ENCODE assay signal across 25 cellular contexts in genomic region chr2:148651972-148652371, GRCh38. TPM values are rescaled to one million over a fixed set of nuclear protein-coding genes. Genes with fewer than 3 reads are reported as not detected.
DNase-seq lines count a peak whose midpoint lies in the region; ATAC-seq and TF ChIP-seq lines count a peak whose summit lies in the region.
"Had no signal": no experiment of that assay in that cellular context is flagged by ENCODE, and none has a peak within 500 bp of the region (broad histone marks: within the 10 kb centered on the region; RNA-seq: fewer than 3 reads in every experiment).

No MANE protein-coding gene starts in this region.

- no peaks in the 10 kb centered on the region for H3K9me3 ChIP-seq in CD4-positive, alpha-beta T cell (ENCODE audit: control insufficient read depth, low read length)
- H3K9me3 ChIP-seq in DOHH2 (ENCODE audit: control insufficient read depth, insufficient read depth, low read length), result no peaks in the 10 kb centered on the region
- H3K9me3 ChIP-seq: vagina had no signal

- peaks cover 2% of the 10 kb centered on the region for H3K36me3 ChIP-seq in DOHH2 (ENCODE audit: control insufficient read depth, low read length)
- H3K36me3 ChIP-seq: vagina had no signal

- H3K36me3 Mint-ChIP-seq in CD4-positive, alpha-beta T cell (ENCODE audit: low read depth), result peaks cover 5% of the 10 kb centered on the region
- H3K36me3 Mint-ChIP-seq in WTC11 (no peaks in the 10 kb centered on the region), naive B cell (no peaks in the 10 kb centered on the region), HFFc6 (ENCODE audit: low read depth) (no peaks in the 10 kb centered on the region)
- H3K36me3 Mint-ChIP-seq: activated naive CD4-positive, alpha-beta T cell treated with anti-CD3 and anti-CD28 coated beads, Interleukin-2, amount 50 U/mL, for 72 hours had no signal

- H3K27me3 Mint-ChIP-seq in CD4-positive, alpha-beta T cell, result no peaks in the 10 kb centered on the region
- H3K27me3 Mint-ChIP-seq in WTC11 (ENCODE audit: low read depth) (no peaks in the 10 kb centered on the region), naive B cell (no peaks in the 10 kb centered on the region), HFFc6 (ENCODE audit: insufficient read depth) (no peaks in the 10 kb centered on the region)

- no peaks in the 10 kb centered on the region for H3K9me3 Mint-ChIP-seq in CD4-positive, alpha-beta T cell
- H3K9me3 Mint-ChIP-seq in WTC11, result no peaks in the 10 kb centered on the region
- no peaks in the 10 kb centered on the region for H3K9me3 Mint-ChIP-seq in naive B cell
- no peaks in the 10 kb centered on the region for H3K9me3 Mint-ChIP-seq in HFFc6
- H3K9me3 Mint-ChIP-seq: activated naive CD4-positive, alpha-beta T cell treated with anti-CD3 and anti-CD28 coated beads, Interleukin-2, amount 50 U/mL, for 72 hours; nephron progenitor cell had no signal

- no peak for TF ChIP-seq CTCF in CD4-positive, alpha-beta T cell (IDR thresholded peaks at IDR 0.05)
- TF ChIP-seq CTCF in DOHH2 (IDR thresholded peaks at IDR 0.05; ENCODE audit: low read depth, low read length, poor library complexity, severe bottlenecking) (no peak), WTC11 (IDR thresholded peaks at IDR 0.05) (no peak), HFFc6 (IDR thresholded peaks at IDR 0.05) (no peak)

- H3K4me3 ChIP-seq in DOHH2 (ENCODE audit: low read length), result no peak overlapping the region
- H3K4me3 ChIP-seq: vagina had no signal

- POLR2A ChIA-PET in CD4-positive, alpha-beta T cell (lab: Charles Lee), result no interaction called here
- POLR2A ChIA-PET in WTC11 (lab: Charles Lee), result no interaction called here

- no peak overlapping the region for H3K27ac ChIP-seq in CD4-positive, alpha-beta T cell (ENCODE audit: low read depth, low read length)
- no peak overlapping the region for H3K27ac ChIP-seq in DOHH2 (ENCODE audit: low read depth, low read length)
- H3K27ac ChIP-seq: foreskin keratinocyte, KMS-11, vagina had no signal

- no peaks in the 10 kb centered on the region for H3K9me2 ChIP-seq in DOHH2 (replicated peaks; ENCODE audit: control insufficient read depth, low read length)

- CTCF ChIA-PET in CD4-positive, alpha-beta T cell (lab: Charles Lee), result no interaction called here
- CTCF ChIA-PET in WTC11 (lab: Charles Lee), result interaction anchor here (0.6 kb wide), 1 partner anchor 326 kb away, joined by 4 read pairs; no protein-coding TSS in a partner anchor

- H3F3A ChIP-seq in DOHH2 (ENCODE audit: control insufficient read depth, insufficient read depth), result no peaks in the 10 kb centered on the region

- no peak for DNase-seq in CD4-positive, alpha-beta T cell
- DNase-seq in WTC11 (ENCODE audit: low spot score) (no peak), naive B cell (no peak), hippocampal formation (lab: John Stamatoyannopoulos, UW) (no peak), HFFc6 (no peak), NCI-H748 (lab: John Stamatoyannopoulos, UW; ENCODE audit: unreplicated experiment) (no peak)
- DNase-seq: activated CD4-positive, alpha-beta T cell treated with anti-CD3 and anti-CD28 coated beads, Interleukin-2, amount 50 U/mL, for 4 hours; DMS53; effector CD4-positive, alpha-beta T cell; erythroblast; foreskin keratinocyte; HCEC 1CT; mesendoderm; NCI-H1092 treated with DMSO at 0.1 percent for 48 hours; NCI-H2029; NCI-H226; nephron progenitor cell; posterior cingulate gyrus; SIG-M5; T-helper 1 cell had no signal

- H3K27me3 ChIP-seq in CD4-positive, alpha-beta T cell (ENCODE audit: control insufficient read depth, insufficient read depth, low read length), result no peaks in the 10 kb centered on the region
- H3K27me3 ChIP-seq in DOHH2 (ENCODE audit: control insufficient read depth, low read length), result no peaks in the 10 kb centered on the region
- H3K27me3 ChIP-seq: foreskin keratinocyte, vagina had no signal

- H3K27ac Mint-ChIP-seq in CD4-positive, alpha-beta T cell, result peak overlapping the region; percentile 25
- H3K27ac Mint-ChIP-seq in WTC11 (no peak overlapping the region), naive B cell (peak overlapping the region in 4 of 6 donors; percentile 20 to 57 (median 38)), HFFc6 (no peak overlapping the region)

- no peak for ATAC-seq in CD4-positive, alpha-beta T cell (ENCODE audit: poor library complexity)
- 0 out of 2 replicates have a peak, but pooled peaks have one; percentile 39 for ATAC-seq in WTC11
- peak; percentile 44 to 63 for ATAC-seq in naive B cell (ENCODE audit: low read depth in 2 of 2)
- ATAC-seq: activated naive CD4-positive, alpha-beta T cell treated with anti-CD3 and anti-CD28 coated beads, Interleukin-2, amount 50 U/mL, for 72 hours; foreskin keratinocyte; sciatic nerve had no signal

- H3K4me1 Mint-ChIP-seq in CD4-positive, alpha-beta T cell (ENCODE audit: low read depth), result peaks cover 90% of the 10 kb centered on the region
- H3K4me1 Mint-ChIP-seq in WTC11 (peaks cover 61% of the 10 kb centered on the region), naive B cell (peaks cover 63 to 84% (median 78%) of the 10 kb centered on the region in 3 donors), HFFc6 (ENCODE audit: low read depth) (peaks cover 64% of the 10 kb centered on the region)

- intact Hi-C loops in CD4-positive, alpha-beta T cell (cut with DNase I, micrococcal nuclease), result loop anchor here in 1 of 2 experiments (2.0 kb wide), 1 partner anchor 13 kb away; no protein-coding TSS in a partner anchor

- peaks cover 38% of the 10 kb centered on the region for H4K20me1 ChIP-seq in DOHH2 (ENCODE audit: control insufficient read depth, insufficient read depth, low read depth, low read length)

- H3K4me3 Mint-ChIP-seq in CD4-positive, alpha-beta T cell, result peak overlapping the region; percentile 64
- H3K4me3 Mint-ChIP-seq in WTC11 (no peak overlapping the region), naive B cell (peak overlapping the region in 4 of 8 donors; percentile 8 to 65 (median 50)), HFFc6 (no peak overlapping the region)
- H3K4me3 Mint-ChIP-seq: nephron progenitor cell had no signal

- H3K4me2 ChIP-seq in DOHH2 (ENCODE audit: low read length), result peak overlapping the region; percentile 47; the same call in 1 of the 2 replicates

- peaks cover 43% of the 10 kb centered on the region for H3K4me1 ChIP-seq in DOHH2 (ENCODE audit: control insufficient read depth, low read length)

- H3K79me2 ChIP-seq in DOHH2 (ENCODE audit: control insufficient read depth, low read length), result peaks cover 100% of the 10 kb centered on the region

TF ChIP-seq in WTC11, 78 proteins besides CTCF, POLR2A, EP300 and RAD21:
- TF ChIP-seq ERG (CRISPR knock-in tag; IDR thresholded peaks at IDR 0.05) (no peak), USF2 (CRISPR knock-in tag; IDR thresholded peaks at IDR 0.05) (no peak), RORB (CRISPR knock-in tag; IDR thresholded peaks at IDR 0.05) (no peak), ZNF317 (CRISPR knock-in tag; IDR thresholded peaks at IDR 0.05; ENCODE audit: borderline replicate concordance, low read depth) (no peak), NFATC4 (CRISPR knock-in tag; IDR thresholded peaks at IDR 0.05) (no peak), ELF4 (CRISPR knock-in tag; IDR thresholded peaks at IDR 0.05; ENCODE audit: low read depth) (no peak), NR3C1 (CRISPR knock-in tag; conservative IDR thresholded peaks at IDR 0.05; ENCODE audit: low read depth) (no peak), ESRRA (CRISPR knock-in tag; IDR thresholded peaks at IDR 0.05; ENCODE audit: borderline replicate concordance) (no peak), GABPB1 (CRISPR knock-in tag; IDR thresholded peaks at IDR 0.05) (no peak), CREM (CRISPR knock-in tag; IDR thresholded peaks at IDR 0.05) (no peak), RELA (CRISPR knock-in tag; IDR thresholded peaks at IDR 0.05; ENCODE audit: borderline replicate concordance) (no peak), SMAD4 (CRISPR knock-in tag; IDR thresholded peaks at IDR 0.05) (no peak), NR2C2 (CRISPR knock-in tag; IDR thresholded peaks at IDR 0.05) (no peak), ZNF138 (CRISPR knock-in tag; conservative IDR thresholded peaks at IDR 0.05) (no peak), MYBL2 (CRISPR knock-in tag; IDR thresholded peaks at IDR 0.05) (no peak), IRF1 (CRISPR knock-in tag; IDR thresholded peaks at IDR 0.05) (no peak)

RNA-seq across cellular contexts. Expression of gene EPC2, which starts 7.4 kb away (rescaled TPM):
- total RNA-seq in CD4-positive, alpha-beta T cell, result 10 to 100 TPM; 79.6 to 85.5 TPM
- total RNA-seq in WTC11 (2021), result 19.8 to 20.3 TPM (median 19.8 TPM) in 3 replicates
- polyA plus RNA-seq in naive B cell (ENCODE audit: low read depth in 6 of 6), result 1 to 10 TPM; 2.2 to 4.4 (median 3.6) TPM
- total RNA-seq in HFFc6 (2021; fragmentation: NEBNext Ultra II Directional; extraction: Animal tissue kit (Norgen Biotek cat#: 25700)), result 10 to 100 TPM; 16.6 to 21.3 (median 19.2) TPM

Comparison
In these comparisons a context has a peak if more than half of its experiments do, and no peak if none do; other contexts are left out.
1. H3K27ac Mint-ChIP-seq: peak in CD4-positive, alpha-beta T cell (single experiment) and naive B cell (4 of 6); none in WTC11 (single experiment) and HFFc6 (single experiment).